Comparison of ENCODE assay signal across 2 cellular contexts in the genomic region with DNA sequence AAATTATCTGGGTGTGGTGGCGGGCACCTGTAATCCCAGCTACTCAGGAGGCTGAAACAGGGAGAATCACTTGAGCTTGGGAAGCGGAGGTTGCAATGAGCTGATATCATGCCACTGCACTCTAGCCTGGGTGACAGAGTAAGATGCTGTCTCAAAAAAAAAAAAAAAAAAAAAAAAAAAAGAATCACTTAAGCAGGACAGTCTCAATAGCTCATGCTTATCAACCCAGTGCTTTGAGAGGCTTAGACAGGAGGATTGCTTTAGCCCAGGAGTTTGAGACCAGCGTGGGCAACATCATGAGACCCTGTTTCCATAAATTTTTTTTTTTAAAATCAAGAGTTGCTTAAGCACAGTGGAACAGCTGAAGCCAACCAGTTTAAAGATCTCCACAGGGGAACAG.
TF ChIP-seq lines count a peak whose summit lies in the region.

No MANE protein-coding gene starts in this region.

TF ChIP-seq in HCT116, 20 proteins besides CTCF, POLR2A, EP300 and RAD21:
- TF ChIP-seq SIN3A (IDR thresholded peaks at IDR 0.05; ENCODE audit: low read depth) (no peak), SP1 (IDR thresholded peaks at IDR 0.05; ENCODE audit: low read depth) (no peak), POLR2AphosphoS5 (IDR thresholded peaks at IDR 0.05; ENCODE audit: low read depth, low read length) (no peak), EZH2 (IDR thresholded peaks at IDR 0.05) (no peak), ZFX (IDR thresholded peaks at IDR 0.05) (no peak), CEBPB (IDR thresholded peaks at IDR 0.05; ENCODE audit: low read depth) (no peak), EZH2phosphoT487 (IDR thresholded peaks at IDR 0.05; ENCODE audit: borderline replicate concordance) (no peak), CBX3 (IDR thresholded peaks at IDR 0.05; ENCODE audit: low read depth) (no peak), EGR1 (IDR thresholded peaks at IDR 0.05; ENCODE audit: low read depth) (no peak), FOSL1 (IDR thresholded peaks at IDR 0.05; ENCODE audit: low read depth) (no peak), SRF (IDR thresholded peaks at IDR 0.05; ENCODE audit: low read depth) (no peak), ELF1 (IDR thresholded peaks at IDR 0.05; ENCODE audit: borderline replicate concordance, low read depth) (no peak), JUND (IDR thresholded peaks at IDR 0.05) (no peak), YY1 (IDR thresholded peaks at IDR 0.05; ENCODE audit: extremely low read depth, insufficient replicate concordance, low read depth, low read length) (no peak)
- TF ChIP-seq, protein P1, sequence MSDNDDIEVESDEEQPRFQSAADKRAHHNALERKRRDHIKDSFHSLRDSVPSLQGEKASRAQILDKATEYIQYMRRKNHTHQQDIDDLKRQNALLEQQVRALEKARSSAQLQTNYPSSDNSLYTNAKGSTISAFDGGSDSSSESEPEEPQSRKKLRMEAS (IDR thresholded peaks at IDR 0.05): no peak
- TF ChIP-seq, protein P2, sequence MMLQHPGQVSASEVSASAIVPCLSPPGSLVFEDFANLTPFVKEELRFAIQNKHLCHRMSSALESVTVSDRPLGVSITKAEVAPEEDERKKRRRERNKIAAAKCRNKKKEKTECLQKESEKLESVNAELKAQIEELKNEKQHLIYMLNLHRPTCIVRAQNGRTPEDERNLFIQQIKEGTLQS (IDR thresholded peaks at IDR 0.05): no peak
- TF ChIP-seq, protein P3, sequence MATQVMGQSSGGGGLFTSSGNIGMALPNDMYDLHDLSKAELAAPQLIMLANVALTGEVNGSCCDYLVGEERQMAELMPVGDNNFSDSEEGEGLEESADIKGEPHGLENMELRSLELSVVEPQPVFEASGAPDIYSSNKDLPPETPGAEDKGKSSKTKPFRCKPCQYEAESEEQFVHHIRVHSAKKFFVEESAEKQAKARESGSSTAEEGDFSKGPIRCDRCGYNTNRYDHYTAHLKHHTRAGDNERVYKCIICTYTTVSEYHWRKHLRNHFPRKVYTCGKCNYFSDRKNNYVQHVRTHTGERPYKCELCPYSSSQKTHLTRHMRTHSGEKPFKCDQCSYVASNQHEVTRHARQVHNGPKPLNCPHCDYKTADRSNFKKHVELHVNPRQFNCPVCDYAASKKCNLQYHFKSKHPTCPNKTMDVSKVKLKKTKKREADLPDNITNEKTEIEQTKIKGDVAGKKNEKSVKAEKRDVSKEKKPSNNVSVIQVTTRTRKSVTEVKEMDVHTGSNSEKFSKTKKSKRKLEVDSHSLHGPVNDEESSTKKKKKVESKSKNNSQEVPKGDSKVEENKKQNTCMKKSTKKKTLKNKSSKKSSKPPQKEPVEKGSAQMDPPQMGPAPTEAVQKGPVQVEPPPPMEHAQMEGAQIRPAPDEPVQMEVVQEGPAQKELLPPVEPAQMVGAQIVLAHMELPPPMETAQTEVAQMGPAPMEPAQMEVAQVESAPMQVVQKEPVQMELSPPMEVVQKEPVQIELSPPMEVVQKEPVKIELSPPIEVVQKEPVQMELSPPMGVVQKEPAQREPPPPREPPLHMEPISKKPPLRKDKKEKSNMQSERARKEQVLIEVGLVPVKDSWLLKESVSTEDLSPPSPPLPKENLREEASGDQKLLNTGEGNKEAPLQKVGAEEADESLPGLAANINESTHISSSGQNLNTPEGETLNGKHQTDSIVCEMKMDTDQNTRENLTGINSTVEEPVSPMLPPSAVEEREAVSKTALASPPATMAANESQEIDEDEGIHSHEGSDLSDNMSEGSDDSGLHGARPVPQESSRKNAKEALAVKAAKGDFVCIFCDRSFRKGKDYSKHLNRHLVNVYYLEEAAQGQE (IDR thresholded peaks at IDR 0.05; ENCODE audit: low read depth): no peak
- TF ChIP-seq, protein P4, sequence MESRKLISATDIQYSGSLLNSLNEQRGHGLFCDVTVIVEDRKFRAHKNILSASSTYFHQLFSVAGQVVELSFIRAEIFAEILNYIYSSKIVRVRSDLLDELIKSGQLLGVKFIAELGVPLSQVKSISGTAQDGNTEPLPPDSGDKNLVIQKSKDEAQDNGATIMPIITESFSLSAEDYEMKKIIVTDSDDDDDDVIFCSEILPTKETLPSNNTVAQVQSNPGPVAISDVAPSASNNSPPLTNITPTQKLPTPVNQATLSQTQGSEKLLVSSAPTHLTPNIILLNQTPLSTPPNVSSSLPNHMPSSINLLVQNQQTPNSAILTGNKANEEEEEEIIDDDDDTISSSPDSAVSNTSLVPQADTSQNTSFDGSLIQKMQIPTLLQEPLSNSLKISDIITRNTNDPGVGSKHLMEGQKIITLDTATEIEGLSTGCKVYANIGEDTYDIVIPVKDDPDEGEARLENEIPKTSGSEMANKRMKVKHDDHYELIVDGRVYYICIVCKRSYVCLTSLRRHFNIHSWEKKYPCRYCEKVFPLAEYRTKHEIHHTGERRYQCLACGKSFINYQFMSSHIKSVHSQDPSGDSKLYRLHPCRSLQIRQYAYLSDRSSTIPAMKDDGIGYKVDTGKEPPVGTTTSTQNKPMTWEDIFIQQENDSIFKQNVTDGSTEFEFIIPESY (IDR thresholded peaks at IDR 0.05; ENCODE audit: extremely low read depth, insufficient replicate concordance, low read length): no peak
TF ChIP-seq in HCT116: peak in this region for 0.

TF ChIP-seq in K562, 482 proteins besides CTCF, POLR2A, EP300 and RAD21:
- TF ChIP-seq ZNF253 (CRISPR knock-in tag; conservative IDR thresholded peaks at IDR 0.05): no peak
- no peak for TF ChIP-seq CTBP1 (IDR thresholded peaks at IDR 0.05; ENCODE audit: borderline replicate concordance)
- TF ChIP-seq KDM5B (IDR thresholded peaks at IDR 0.05; ENCODE audit: insufficient replicate concordance, low read depth, low read length): no peak
